9 cellular contexts compared by ENCODE assay signal in the genomic region with DNA sequence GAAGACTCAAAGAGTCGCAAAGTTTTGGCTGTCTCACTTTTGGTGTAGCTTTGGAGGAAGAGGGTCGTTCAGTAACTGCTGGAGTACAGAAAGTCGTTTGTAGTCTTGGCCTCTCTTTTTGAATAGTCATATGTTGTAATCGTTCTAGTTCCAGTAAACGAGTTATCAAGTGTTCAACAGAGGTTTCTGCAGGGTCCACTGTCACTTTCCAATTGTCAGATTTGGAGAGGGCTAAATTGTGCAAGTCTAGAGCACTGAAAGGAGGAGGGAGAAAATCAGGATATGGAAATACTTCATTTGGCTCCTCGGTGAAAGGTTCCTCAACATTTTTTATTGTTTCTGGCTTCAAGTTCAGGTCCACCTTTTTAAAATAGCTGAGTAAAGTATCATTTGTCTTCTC. TPM values are rescaled to one million over a fixed set of nuclear protein-coding genes. Genes with fewer than 3 reads are reported as not detected.
"Had no signal": no experiment of that assay in that cellular context is flagged by ENCODE, and none has a peak within 500 bp of the region (broad histone marks: within the 10 kb centered on the region; RNA-seq: fewer than 3 reads in every experiment).

No MANE protein-coding gene starts in this region.

- H3K36me3 Mint-ChIP-seq: IgD-negative memory B cell had no signal

- H3K4me1 Mint-ChIP-seq: IgD-negative memory B cell had no signal

- H3K9me3 Mint-ChIP-seq: GM23338, H9, IgD-negative memory B cell had no signal

- DNase-seq: H9, HCEC 1CT, KG1 had no signal

- H3K4me3 Mint-ChIP-seq: GM23338, H9, IgD-negative memory B cell had no signal

- H3K4me2 ChIP-seq: GM23338 had no signal

- H3K27me3 Mint-ChIP-seq: IgD-negative memory B cell had no signal

- ATAC-seq: GM23338, HepG2 had no signal

- H3K27ac Mint-ChIP-seq: GM23338, H9, IgD-negative memory B cell had no signal

- H3K27ac ChIP-seq: HL-60 had no signal

- H3K4me3 ChIP-seq: GM23338 had no signal

RNA-seq across cellular contexts. Expression of gene FAM217A, which starts 9.7 kb away (rescaled TPM):
- total RNA-seq: GM23338, H1, H9, HepG2, HT1080 had no signal
- polyA plus RNA-seq: GM23338, HepG2, IgD-negative memory B cell had no signal
